In genomic region chr7:116315803-116316202, GRCh38 we compare ENCODE assay signal across 12 cellular contexts.
DNase-seq lines count a peak whose midpoint lies in the region; ATAC-seq, FAIRE-seq and TF ChIP-seq lines count a peak whose summit lies in the region.
"Had no signal": no experiment of that assay in that cellular context is flagged by ENCODE, and none has a peak within 500 bp of the region (broad histone marks: within the 10 kb centered on the region; RNA-seq: fewer than 3 reads in every experiment).

No MANE protein-coding gene starts in this region.

- H3K27ac ChIP-seq in keratinocyte (ENCODE audit: control insufficient read depth, insufficient read depth, low read length), result peak overlapping the region; percentile 95

- dilution Hi-C loops in keratinocyte (cut with MboI; ENCODE audit: extremely low pct_ligation_motif_present, low sequenced_read_pairs), result no loop called here

- H3K27me3 ChIP-seq in keratinocyte (ENCODE audit: control insufficient read depth, extremely low read depth, insufficient read depth, low read length), result no peaks in the 10 kb centered on the region
- H3K27me3 ChIP-seq: MG63 had no signal

- H4K20me1 ChIP-seq in keratinocyte (ENCODE audit: control insufficient read depth, extremely low read depth, insufficient read depth, low read length), result no peaks in the 10 kb centered on the region

- peaks cover 28% of the 10 kb centered on the region for H3K4me1 ChIP-seq in keratinocyte (ENCODE audit: control insufficient read depth, extremely low read depth, insufficient read depth, low read length)

- no peaks in the 10 kb centered on the region for H3K36me3 ChIP-seq in keratinocyte (ENCODE audit: control insufficient read depth in 2 of 2, extremely low read depth in 1 of 2, insufficient read depth in 2 of 2, low read length in 2 of 2)
- H3K36me3 ChIP-seq: MG63 had no signal

- no peak overlapping the region for H3K4me3 ChIP-seq in keratinocyte (ENCODE audit: control insufficient read depth in 2 of 3, extremely low read depth in 1 of 3, insufficient read depth in 2 of 3, low read depth in 1 of 3, low read length in 3 of 3)

- no peak for FAIRE-seq in GM12891 (lab: Jason Lieb, UNC)
- peak; percentile 5 for FAIRE-seq in keratinocyte (lab: Jason Lieb, UNC)

- no peak for DNase-seq in GM12891 (ENCODE audit: insufficient read length, low spot score)
- no peak for DNase-seq in keratinocyte (ENCODE audit: low read depth, low spot score)
- no peak for DNase-seq in stimulated activated naive CD8-positive, alpha-beta T cell treated with anti-CD3 and anti-CD28 coated beads, Interleukin-15, Interleukin-2, amounts not matched to agents 100 U/mL and 50 U/mL, for 24 hours
- DNase-seq in SHP77 treated with DMSO at 0.1 percent for 48 hours (lab: John Stamatoyannopoulos, UW), result no peak
- DNase-seq in hypothalamus (lab: John Stamatoyannopoulos, UW), result no peak
- DNase-seq in central memory CD4-positive, alpha-beta T cell, result no peak
- DNase-seq: amniotic stem cell; CD4-positive, CD25-positive, alpha-beta regulatory T cell; endodermal cell had no signal

- TF ChIP-seq CTCF in keratinocyte (optimal IDR thresholded peaks at IDR 0.05 in 1 of 3, IDR thresholded peaks at IDR 0.05 in 1 of 3, conservative IDR thresholded peaks at IDR 0.05 in 1 of 3; ENCODE audit: extremely low read depth in 1 of 3, insufficient read depth in 2 of 3, low read length in 3 of 3), result no peak

- TF ChIP-seq POLR2A in GM12891 (IDR thresholded peaks at IDR 0.05; ENCODE audit: low read depth, low read length), result no peak

- ATAC-seq in GM21447 (IDR thresholded peaks at IDR 0.05; ENCODE audit: unreplicated experiment) (peak; percentile 26), HG03469 (IDR thresholded peaks at IDR 0.05; ENCODE audit: unreplicated experiment) (peak; percentile 17)
- no peak for ATAC-seq in stimulated activated naive CD8-positive, alpha-beta T cell treated with anti-CD3 and anti-CD28 coated beads, Interleukin-15, Interleukin-2, amounts not matched to agents 100 U/mL and 50 U/mL, for 24 hours

- H3K9ac ChIP-seq in keratinocyte (ENCODE audit: control insufficient read depth, extremely low read depth, insufficient read depth, low read length), result peak overlapping the region; percentile 64

- no peak overlapping the region for H2AFZ ChIP-seq in keratinocyte (ENCODE audit: control insufficient read depth, low read length)

- no peaks in the 10 kb centered on the region for H3K79me2 ChIP-seq in keratinocyte (ENCODE audit: control insufficient read depth, insufficient read depth, low read length)

- H3K9me3 ChIP-seq in keratinocyte (ENCODE audit: control insufficient read depth, low read depth, low read length), result no peaks in the 10 kb centered on the region
- H3K9me3 ChIP-seq: MG63 had no signal

- peak overlapping the region; percentile 73 for H3K4me2 ChIP-seq in keratinocyte (ENCODE audit: control insufficient read depth, extremely low read depth, insufficient read depth, low read depth, low read length)

- no peaks in the 10 kb centered on the region for H3K9me1 ChIP-seq in keratinocyte (ENCODE audit: control insufficient read depth, extremely low read depth, insufficient read depth, low read length)

TF ChIP-seq in GM12891, 5 proteins besides CTCF, POLR2A, EP300 and RAD21:
- TF ChIP-seq PAX5 (IDR thresholded peaks at IDR 0.05; ENCODE audit: insufficient read depth, low read length, severe bottlenecking) (no peak), SPI1 (IDR thresholded peaks at IDR 0.05; ENCODE audit: low read depth, low read length) (peak; percentile 83)
